ENCODE assay signal across 8 cellular contexts in the genomic region with DNA sequence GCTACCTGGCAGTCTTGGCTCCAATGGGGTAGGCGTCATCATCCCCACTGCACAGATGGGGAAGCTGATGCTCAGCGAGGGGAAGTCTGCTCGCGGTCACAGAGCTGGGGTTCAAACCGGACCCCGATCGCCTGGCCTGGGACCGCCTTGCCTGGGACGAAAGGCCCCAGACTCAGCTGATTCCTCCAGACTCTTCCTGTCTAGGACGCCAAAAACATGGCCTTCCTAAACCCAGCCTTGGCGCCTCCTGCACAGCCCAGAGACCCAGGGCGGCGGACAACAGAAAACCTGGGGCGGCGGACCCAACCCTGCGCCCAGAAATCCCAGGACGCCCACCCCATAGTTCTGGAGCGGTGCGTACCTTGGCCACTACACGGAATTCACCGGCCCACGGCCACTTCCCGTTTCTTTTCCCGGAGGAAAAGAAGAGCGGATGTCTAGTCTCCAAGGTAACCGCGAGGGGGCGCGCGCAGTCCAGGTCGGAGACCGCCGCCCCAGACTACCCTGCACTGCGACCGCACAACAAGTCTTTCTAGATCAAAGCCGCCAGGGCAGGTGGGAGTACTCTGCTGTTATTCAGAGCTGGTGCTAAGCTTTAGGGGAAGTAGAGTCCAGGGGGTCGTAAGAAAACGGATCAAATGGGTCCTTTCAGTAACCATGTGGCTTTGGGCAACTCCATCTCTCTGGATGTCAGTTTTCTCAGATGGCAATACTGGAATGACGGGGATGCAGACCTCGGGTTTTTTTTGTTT. TPM values are rescaled to one million over a fixed set of nuclear protein-coding genes. Genes with fewer than 3 reads are reported as not detected.
A peak's percentile ranks its signal among the peaks of the same experiment; 100 is the strongest.
DNase-seq lines count a peak whose midpoint lies in the region; ATAC-seq and TF ChIP-seq lines count a peak whose summit lies in the region.

No MANE protein-coding gene starts in this region.

- H3K4me1 ChIP-seq in cardiac muscle cell (ENCODE audit: low read depth) (peaks cover 16% of the 10 kb centered on the region), upper lobe of left lung (peaks cover 3 to 19% (median 11%) of the 10 kb centered on the region in 4 donors)

- H3K27ac Mint-ChIP-seq in activated naive CD8-positive, alpha-beta T cell treated with anti-CD3 and anti-CD28 coated beads for 36 hours, result no peak overlapping the region

- peak overlapping the region; percentile 67 for H3K4me3 Mint-ChIP-seq in activated naive CD8-positive, alpha-beta T cell treated with anti-CD3 and anti-CD28 coated beads for 36 hours

- H3K36me3 ChIP-seq in cardiac muscle cell (no peaks in the 10 kb centered on the region), upper lobe of left lung (no peaks in the 10 kb centered on the region)

- H3K27ac ChIP-seq in cardiac muscle cell (no peak overlapping the region), upper lobe of left lung (peak overlapping the region in 1 of 4 donors; percentile 17)

- no peak for TF ChIP-seq EP300 in upper lobe of left lung (IDR thresholded peaks at IDR 0.05)

- in situ Hi-C loops in KBM-7 (cut with MboI; ENCODE audit: low pct_unique_long_range_greater_than_20kb, low sequenced_read_pairs), result no loop called here

- H3K27me3 ChIP-seq in cardiac muscle cell (no peaks in the 10 kb centered on the region), upper lobe of left lung (peaks cover 0 to 2% (median under 1%) of the 10 kb centered on the region in 4 donors)

- TF ChIP-seq POLR2A in upper lobe of left lung (IDR thresholded peaks at IDR 0.05), result no peak

- H3K9me3 ChIP-seq in cardiac muscle cell (ENCODE audit: low read depth), result no peaks in the 10 kb centered on the region
- no peaks in the 10 kb centered on the region for H3K9me3 ChIP-seq in upper lobe of left lung

- H3K36me3 Mint-ChIP-seq in activated naive CD8-positive, alpha-beta T cell treated with anti-CD3 and anti-CD28 coated beads for 36 hours, result no peaks in the 10 kb centered on the region

- peak; percentile 21 for DNase-seq in CMK (ENCODE audit: low read depth)
- peak; percentile 67 for DNase-seq in KBM-7
- peak; percentile 48 for DNase-seq in SKM-1 (lab: John Stamatoyannopoulos, UW; ENCODE audit: unreplicated experiment)
- peak; percentile 73 for DNase-seq in activated naive CD8-positive, alpha-beta T cell treated with anti-CD3 and anti-CD28 coated beads for 36 hours
- peak; percentile 80 to 91 for DNase-seq in cardiac muscle cell (ENCODE audit: low read depth in 1 of 2, low spot score in 1 of 2)
- peak; percentile 62 for DNase-seq in pons (ENCODE audit: low spot score)
- DNase-seq in upper lobe of left lung, result peak; percentile 82 to 91

- peaks cover 6% of the 10 kb centered on the region for H3K4me1 Mint-ChIP-seq in activated naive CD8-positive, alpha-beta T cell treated with anti-CD3 and anti-CD28 coated beads for 36 hours

- WGBS in upper lobe of left lung, 2 donors, result 7 to 15% methylated on average over 33 to 36 of the region's 40 CpGs

- H3K9me3 Mint-ChIP-seq in activated naive CD8-positive, alpha-beta T cell treated with anti-CD3 and anti-CD28 coated beads for 36 hours, result no peaks in the 10 kb centered on the region

- H3K4me3 ChIP-seq in cardiac muscle cell (no peak overlapping the region), upper lobe of left lung (peak overlapping the region; percentile 34 to 58 (median 42))

- TF ChIP-seq CTCF in cardiac muscle cell (IDR thresholded peaks at IDR 0.05; ENCODE audit: low read depth, low read length) (peak; percentile 86), upper lobe of left lung (IDR thresholded peaks at IDR 0.05) (peak; percentile 66 to 86 (median 74))

- H3K27me3 Mint-ChIP-seq in activated naive CD8-positive, alpha-beta T cell treated with anti-CD3 and anti-CD28 coated beads for 36 hours, result peaks cover 67% of the 10 kb centered on the region

- peak; percentile 48 for ATAC-seq in GM21367 (IDR thresholded peaks at IDR 0.05; ENCODE audit: unreplicated experiment)
- peak; percentile 87 to 88 for ATAC-seq in upper lobe of left lung (ENCODE audit: low FRiP score in 2 of 2)

RNA-seq across cellular contexts. Expression of gene IL17RD, which starts 4.9 kb away (rescaled TPM):
- under 1 TPM in 1 of 2 experiments, not detected in 1; 0.04 TPM for total RNA-seq in activated naive CD8-positive, alpha-beta T cell treated with anti-CD3 and anti-CD28 coated beads for 36 hours
- total RNA-seq in cardiac muscle cell, result 23.1 and 110 TPM in 2 replicates
- polyA plus RNA-seq in cardiac muscle cell, result 7.4 and 26.5 TPM in 2 replicates
- total RNA-seq in upper lobe of left lung, result 1 to 10 TPM in 1 of 6 donors, under 1 TPM in 5; under 0.01 to 2.7 (median 0.49) TPM

RNA-seq across cellular contexts. Expression of gene HESX1, which starts 29.7 kb away (rescaled TPM):
- under 1 TPM; 0.35 to 0.38 TPM for total RNA-seq in activated naive CD8-positive, alpha-beta T cell treated with anti-CD3 and anti-CD28 coated beads for 36 hours
- 2.5 and 6.4 TPM in 2 replicates for total RNA-seq in cardiac muscle cell
- polyA plus RNA-seq in cardiac muscle cell, result 7.0 and 12.2 TPM in 2 replicates
- total RNA-seq in upper lobe of left lung, result 1 to 10 TPM in 2 of 6 donors, under 1 TPM in 3, not detected in 1; 0.74 to 2.1 (median 0.91) TPM

RNA-seq across cellular contexts. Expression of gene APPL1, which starts 57.5 kb away (rescaled TPM):
- total RNA-seq in activated naive CD8-positive, alpha-beta T cell treated with anti-CD3 and anti-CD28 coated beads for 36 hours, result 10 to 100 TPM; 36.2 to 41.2 TPM
- total RNA-seq in cardiac muscle cell, result 24.9 and 29.1 TPM in 2 replicates
- polyA plus RNA-seq in cardiac muscle cell, result 46.0 and 66.5 TPM in 2 replicates
- total RNA-seq in upper lobe of left lung, result 10 to 100 TPM; 18.2 to 53.9 (median 35.3) TPM

Comparison
In these comparisons a context has a peak if more than half of its experiments do, and no peak if none do; other contexts are left out.
1. DNase-seq: peak in every context shown above with its lines; median percentile 86 in upper lobe of left lung; 86 in cardiac muscle cell; 73 in activated naive CD8-positive, alpha-beta T cell treated with anti-CD3 and anti-CD28 coated beads for 36 hours; 67 in KBM-7; 62 in pons; 48 in SKM-1; 21 in CMK.